Comparison of ENCODE assay signal across 10 cellular contexts in the genomic region with DNA sequence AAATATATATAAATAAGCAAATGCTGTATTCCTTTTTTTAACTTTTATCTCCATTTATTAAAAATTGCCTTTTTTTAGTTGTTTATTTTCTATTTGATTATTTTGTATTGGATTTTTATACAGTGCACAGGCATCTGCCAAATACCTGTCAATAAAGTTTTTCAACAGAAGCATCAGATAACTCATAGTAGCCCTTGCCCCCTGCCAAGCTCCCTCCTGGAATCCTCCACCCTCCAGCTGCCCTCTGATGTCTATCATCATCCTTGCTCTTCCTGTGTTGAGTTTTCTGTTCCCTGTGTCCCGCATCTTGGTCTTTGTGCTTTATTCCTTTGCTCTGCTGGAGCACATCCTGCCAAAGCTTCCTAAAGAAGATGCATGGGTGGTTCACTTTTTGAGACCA.
"Had no signal": no experiment of that assay in that cellular context is flagged by ENCODE, and none has a peak within 500 bp of the region (broad histone marks: within the 10 kb centered on the region; RNA-seq: fewer than 3 reads in every experiment).

No MANE protein-coding gene starts in this region.

- H3K4me3 ChIP-seq: GM23248, HAP-1 had no signal

- H3K9me3 ChIP-seq: HAP-1 had no signal

- H3K4me1 ChIP-seq: HAP-1 had no signal

- ATAC-seq: HCT116 had no signal

- FAIRE-seq: HTR-8/SVneo had no signal

- H3K36me3 ChIP-seq: HAP-1 had no signal

- DNase-seq: GM23248, GOT3, H7, IMR-90, Karpas-422, KBM-7 had no signal

- H2AFZ ChIP-seq: GM23248 had no signal

- H3K9ac ChIP-seq: GM23248, KMS-11 had no signal

- H3K4me2 ChIP-seq: KMS-11 had no signal

- H3K27ac ChIP-seq: GM23248, KMS-11 had no signal
